In the genomic region with DNA sequence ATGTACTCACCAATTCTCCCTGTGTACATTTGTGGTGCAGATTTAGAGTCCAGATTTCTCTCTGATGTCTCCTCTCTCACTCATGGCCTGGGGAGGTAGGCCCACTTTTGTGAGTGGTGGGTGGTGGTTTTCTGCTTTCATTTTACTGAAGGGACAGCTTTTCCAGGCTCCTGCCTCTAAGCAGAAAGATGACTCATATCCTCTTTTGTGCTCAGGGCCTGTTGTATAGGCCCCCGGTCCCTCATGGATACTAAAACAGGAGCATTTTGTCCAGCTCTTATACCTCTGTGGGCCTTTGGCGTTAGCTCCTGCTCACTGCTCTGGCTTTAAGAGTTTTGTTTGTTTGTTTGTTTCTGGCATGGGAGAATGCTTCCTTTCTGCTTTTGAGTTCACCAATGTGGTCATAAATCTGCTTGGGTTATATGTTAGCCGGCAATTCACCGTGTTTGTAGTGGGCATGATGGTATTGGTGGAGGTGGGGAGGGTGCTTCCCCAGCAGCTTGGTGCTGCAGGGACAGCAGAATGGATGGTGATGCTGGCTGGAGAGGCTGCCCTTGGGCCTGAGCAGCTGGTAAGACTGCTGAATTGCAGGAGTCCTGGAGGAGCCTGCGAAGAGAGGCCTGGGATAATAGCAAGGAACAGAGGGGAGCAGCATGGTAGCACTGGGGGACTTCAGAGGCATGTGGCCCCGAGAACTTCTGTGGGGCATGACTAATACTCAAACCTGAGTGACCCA, we compare ENCODE assay signal across 13 cellular contexts.
DNase-seq lines count a peak whose midpoint lies in the region; ATAC-seq and TF ChIP-seq lines count a peak whose summit lies in the region.
"Had no signal": no experiment of that assay in that cellular context is flagged by ENCODE, and none has a peak within 500 bp of the region (broad histone marks: within the 10 kb centered on the region; RNA-seq: fewer than 3 reads in every experiment).

No MANE protein-coding gene starts in this region.

- POLR2A ChIA-PET in HEK293T (lab: Yijun Ruan, JAX) = no interaction called here

- H3K4me1 Mint-ChIP-seq in activated CD8-positive, alpha-beta memory T cell treated with anti-CD3 and anti-CD28 coated beads, Interleukin-2, amount 10 ng/mL, durations not matched to agents 7 days and 5 days = peaks cover 3% of the 10 kb centered on the region
- H3K4me1 Mint-ChIP-seq in activated T-helper 17 cell treated with anti-CD3 and anti-CD28 coated beads, Interleukin-2, amount 50 U/mL, for 72 hours = no peaks in the 10 kb centered on the region

- peak overlapping the region; percentile 9 for H3K27ac ChIP-seq in vagina
- H3K27ac ChIP-seq: body of pancreas, left lung had no signal

- H3K9me3 ChIP-seq in vagina = no peaks in the 10 kb centered on the region
- H3K9me3 ChIP-seq: body of pancreas, left lung had no signal

- CTCF ChIA-PET in activated CD8-positive, alpha-beta memory T cell treated with anti-CD3 and anti-CD28 coated beads, Interleukin-2, amount 10 ng/mL, durations not matched to agents 7 days and 5 days (lab: Charles Lee) = interaction anchor here (0.9 kb wide), 1 partner anchor 8 kb away, joined by 3 read pairs; no protein-coding TSS in a partner anchor
- CTCF ChIA-PET in HEK293T (lab: Yijun Ruan, JAX) = no interaction called here

- DNase-seq in activated CD8-positive, alpha-beta memory T cell treated with anti-CD3 and anti-CD28 coated beads, Interleukin-2, amount 50 U/mL, for 48 hours = peak; percentile 18
- DNase-seq in activated CD8-positive, alpha-beta memory T cell treated with anti-CD3 and anti-CD28 coated beads, Interleukin-2, amount 10 ng/mL, durations not matched to agents 7 days and 5 days = no peak
- DNase-seq in iPS-NIHi7 (ENCODE audit: extremely low spot score) (peak; percentile 16), vagina (ENCODE audit: extremely low spot score in 2 of 2) (no peak), NCI-H2227 treated with DMSO at 0.1 percent for 48 hours (lab: John Stamatoyannopoulos, UW) (no peak), HEK293T (ENCODE audit: extremely low spot score) (no peak)
- DNase-seq: activated T-cell treated with anti-CD3 and anti-CD28 coated beads, Interleukin-2, amount 50 U/mL, for 48 hours; body of pancreas; left lung; NCI-H1930; stimulated activated CD4-positive, alpha-beta T cell treated with anti-CD3 and anti-CD28 coated beads, Interleukin-4, amount 100 ng/mL, for 4 hours had no signal

- no peaks in the 10 kb centered on the region for H3K36me3 Mint-ChIP-seq in activated CD8-positive, alpha-beta memory T cell treated with anti-CD3 and anti-CD28 coated beads, Interleukin-2, amount 10 ng/mL, durations not matched to agents 7 days and 5 days
- no peaks in the 10 kb centered on the region for H3K36me3 Mint-ChIP-seq in activated T-helper 17 cell treated with anti-CD3 and anti-CD28 coated beads, Interleukin-2, amount 50 U/mL, for 72 hours (ENCODE audit: low read depth)

- H3K4me3 ChIP-seq in vagina = no peak overlapping the region
- H3K4me3 ChIP-seq: body of pancreas, left lung had no signal

- H3K27me3 ChIP-seq in vagina = no peaks in the 10 kb centered on the region
- H3K27me3 ChIP-seq: body of pancreas, left lung had no signal

- no peak for TF ChIP-seq POLR2A in vagina (IDR thresholded peaks at IDR 0.05)

- intact Hi-C loops in vagina (cut with DNase I) = loop anchor here (5.0 kb wide), 1 partner anchor 1095 kb away; no protein-coding TSS in a partner anchor

- no peak for TF ChIP-seq CTCF in vagina (IDR thresholded peaks at IDR 0.05)

- no peaks in the 10 kb centered on the region for H3K36me3 ChIP-seq in vagina
- H3K36me3 ChIP-seq: left lung had no signal

- H3K4me3 Mint-ChIP-seq in activated CD8-positive, alpha-beta memory T cell treated with anti-CD3 and anti-CD28 coated beads, Interleukin-2, amount 10 ng/mL, durations not matched to agents 7 days and 5 days = no peak overlapping the region
- no peak overlapping the region for H3K4me3 Mint-ChIP-seq in activated T-helper 17 cell treated with anti-CD3 and anti-CD28 coated beads, Interleukin-2, amount 50 U/mL, for 72 hours

- no peak overlapping the region for H3K27ac Mint-ChIP-seq in activated CD8-positive, alpha-beta memory T cell treated with anti-CD3 and anti-CD28 coated beads, Interleukin-2, amount 10 ng/mL, durations not matched to agents 7 days and 5 days
- H3K27ac Mint-ChIP-seq in activated T-helper 17 cell treated with anti-CD3 and anti-CD28 coated beads, Interleukin-2, amount 50 U/mL, for 72 hours = peak overlapping the region; percentile 44

- peaks cover 11% of the 10 kb centered on the region for H3K4me1 ChIP-seq in vagina
- H3K4me1 ChIP-seq: body of pancreas, left lung had no signal

- H3K9me3 Mint-ChIP-seq in activated CD8-positive, alpha-beta memory T cell treated with anti-CD3 and anti-CD28 coated beads, Interleukin-2, amount 10 ng/mL, durations not matched to agents 7 days and 5 days (ENCODE audit: low read depth) = peaks cover 2% of the 10 kb centered on the region
- H3K9me3 Mint-ChIP-seq in activated T-helper 17 cell treated with anti-CD3 and anti-CD28 coated beads, Interleukin-2, amount 50 U/mL, for 72 hours = no peaks in the 10 kb centered on the region

- ATAC-seq in activated CD8-positive, alpha-beta memory T cell treated with anti-CD3 and anti-CD28 coated beads, Interleukin-2, amount 10 ng/mL, durations not matched to agents 7 days and 5 days = no peak
- ATAC-seq in activated T-helper 17 cell treated with anti-CD3 and anti-CD28 coated beads, Interleukin-2, amount 50 U/mL, for 72 hours (replicated peaks) = peak; percentile 39
- ATAC-seq in HG03460 (IDR thresholded peaks at IDR 0.05; ENCODE audit: unreplicated experiment) = no peak
- ATAC-seq: body of pancreas, left lung had no signal

- peaks cover 16% of the 10 kb centered on the region for H3K27me3 Mint-ChIP-seq in activated CD8-positive, alpha-beta memory T cell treated with anti-CD3 and anti-CD28 coated beads, Interleukin-2, amount 10 ng/mL, durations not matched to agents 7 days and 5 days
- peaks cover 3% of the 10 kb centered on the region for H3K27me3 Mint-ChIP-seq in activated T-helper 17 cell treated with anti-CD3 and anti-CD28 coated beads, Interleukin-2, amount 50 U/mL, for 72 hours

TF ChIP-seq in HEK293T, 16 proteins besides CTCF, POLR2A, EP300 and RAD21:
- TF ChIP-seq FOXM1 (IDR thresholded peaks at IDR 0.05; ENCODE audit: borderline replicate concordance) (no peak), FOXA1 (IDR thresholded peaks at IDR 0.05) (no peak), HDGF (IDR thresholded peaks at IDR 0.05; ENCODE audit: borderline replicate concordance) (no peak), BHLHE40 (IDR thresholded peaks at IDR 0.05; ENCODE audit: borderline replicate concordance) (no peak), TARDBP (IDR thresholded peaks at IDR 0.05) (no peak), LEF1 (IDR thresholded peaks at IDR 0.05; ENCODE audit: borderline replicate concordance) (no peak), FOXK2 (IDR thresholded peaks at IDR 0.05) (no peak), ZNF384 (IDR thresholded peaks at IDR 0.05) (no peak), SP1 (IDR thresholded peaks at IDR 0.05) (no peak), NFRKB (IDR thresholded peaks at IDR 0.05) (no peak), CTBP1 (IDR thresholded peaks at IDR 0.05; ENCODE audit: borderline replicate concordance) (no peak)

Comparison
In these comparisons a context has a peak if more than half of its experiments do, and no peak if none do; other contexts are left out.
1. DNase-seq: peak in activated CD8-positive, alpha-beta memory T cell treated with anti-CD3 and anti-CD28 coated beads, Interleukin-2, amount 50 U/mL, for 48 hours (single experiment) and iPS-NIHi7 (single experiment); none in activated CD8-positive, alpha-beta memory T cell treated with anti-CD3 and anti-CD28 coated beads, Interleukin-2, amount 10 ng/mL, durations not matched to agents 7 days and 5 days (single experiment), vagina (0 of 2), NCI-H2227 treated with DMSO at 0.1 percent for 48 hours (single experiment) and HEK293T (single experiment).